Comparison of ENCODE assay signal across 21 cellular contexts in the genomic region with DNA sequence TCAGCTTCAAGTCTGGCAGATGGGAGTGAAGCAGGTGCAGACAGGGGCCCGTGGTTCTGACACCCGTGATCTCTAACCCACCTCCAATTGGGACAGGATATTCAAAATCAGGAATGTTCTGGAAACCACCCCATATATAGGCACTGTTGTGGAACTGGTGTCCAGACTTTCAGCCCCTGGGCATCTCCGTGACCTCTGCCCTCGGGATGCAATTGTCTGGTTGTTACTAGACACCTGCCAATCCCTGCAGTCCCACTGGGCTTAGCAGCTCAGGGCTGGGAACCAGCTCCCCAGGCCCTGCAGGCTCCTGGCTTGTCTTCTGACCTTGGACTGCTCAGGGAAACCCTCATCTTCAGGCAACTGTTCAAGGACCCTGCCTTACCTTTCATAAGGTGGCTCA. TPM values are rescaled to one million over a fixed set of nuclear protein-coding genes. Genes with fewer than 3 reads are reported as not detected.
"Had no signal": no experiment of that assay in that cellular context is flagged by ENCODE, and none has a peak within 500 bp of the region (broad histone marks: within the 10 kb centered on the region; RNA-seq: fewer than 3 reads in every experiment).

No MANE protein-coding gene starts in this region.

- H3K4me2 ChIP-seq: KMS-11, PC-9, SK-N-SH had no signal

- H3K4me3 ChIP-seq: adrenal gland, body of pancreas, breast epithelium, PC-9, SJSA1 had no signal

- H3K27me3 ChIP-seq: adrenal gland had no signal

- H3K4me1 ChIP-seq: adrenal gland, breast epithelium, SJSA1 had no signal

- DNase-seq: activated CD4-positive, alpha-beta T cell treated with anti-CD3 and anti-CD28 coated beads for 36 hours; activated CD4-positive, alpha-beta T cell treated with anti-CD3 and anti-CD28 coated beads, Interleukin-2, amount 10 ng/mL, durations not matched to agents 7 days and 5 days; activated CD4-positive, alpha-beta T cell treated with anti-CD3 and anti-CD28 coated beads, Interleukin-2, amount 50 U/mL, for 48 hours; activated CD8-positive, alpha-beta T cell treated with anti-CD3 and anti-CD28 coated beads, Interleukin-2, amount 10 ng/mL, durations not matched to agents 7 days and 5 days; activated gamma-delta T cell treated with Interleukin-2 at 50 U/mL for 16 hours; activated naive CD4-positive, alpha-beta T cell treated with anti-CD3 and anti-CD28 coated beads for 36 hours; activated T-cell treated with anti-CD3 and anti-CD28 coated beads, Interleukin-2, amount 50 U/mL, for 24 hours; adrenal gland; MM.1S; MV-4-11; NCI-H2227 treated with DMSO at 0.1 percent for 48 hours; NCI-H446; NCI-H82; NK-92 treated with Interleukin-12 subunit alpha and Interleukin-12 subunit beta, amount 100 ng/mL, for 24 hours; PC-9; SK-N-SH had no signal

- H3K27ac ChIP-seq: adrenal gland, breast epithelium, KMS-11, PC-9, RWPE1, SJSA1 had no signal

- H2AFZ ChIP-seq: PC-9 had no signal

- H3K36me3 ChIP-seq: adrenal gland, breast epithelium, SJSA1 had no signal

- H3K9me3 ChIP-seq: adrenal gland, body of pancreas, breast epithelium, SJSA1, SK-N-SH had no signal

RNA-seq across cellular contexts. Expression of a gene that starts 38.8 kb away (rescaled TPM):
- total RNA-seq: PC-9, SJSA1 had no signal
